Comparison of ENCODE assay signal across 1 cellular context in the genomic region with DNA sequence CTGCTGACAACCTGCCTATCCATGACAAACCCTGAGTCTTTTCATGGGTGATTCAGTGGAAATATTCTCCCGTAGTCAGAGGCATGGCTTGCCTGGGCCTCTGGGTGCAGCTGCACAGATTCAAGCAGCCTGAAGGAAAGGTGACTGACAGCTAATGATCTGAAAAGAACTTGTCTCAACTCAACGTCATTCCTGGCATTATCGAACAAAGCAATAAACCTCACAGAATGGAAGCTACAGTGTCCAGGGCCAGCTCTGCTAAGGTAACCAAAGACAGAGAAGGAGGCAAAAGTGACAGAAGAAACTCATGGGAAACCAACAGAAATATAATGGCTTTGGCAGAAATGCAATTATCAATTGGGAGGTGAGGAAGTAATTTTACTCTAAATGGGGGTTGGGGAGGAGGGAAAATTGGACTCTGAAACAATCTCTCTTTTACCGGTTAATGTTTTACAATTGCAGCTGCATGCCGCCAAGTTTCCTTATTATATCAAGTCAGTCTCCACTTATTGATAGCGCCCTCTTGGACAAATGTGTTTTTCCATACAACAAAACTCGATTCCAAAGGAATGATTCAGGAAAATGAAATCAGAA.
TF ChIP-seq lines count a peak whose summit lies in the region.

No MANE protein-coding gene starts in this region.

TF ChIP-seq in IMR-90, 13 proteins besides CTCF, POLR2A, EP300 and RAD21 (continued from another document):
- TF ChIP-seq, protein P1, sequence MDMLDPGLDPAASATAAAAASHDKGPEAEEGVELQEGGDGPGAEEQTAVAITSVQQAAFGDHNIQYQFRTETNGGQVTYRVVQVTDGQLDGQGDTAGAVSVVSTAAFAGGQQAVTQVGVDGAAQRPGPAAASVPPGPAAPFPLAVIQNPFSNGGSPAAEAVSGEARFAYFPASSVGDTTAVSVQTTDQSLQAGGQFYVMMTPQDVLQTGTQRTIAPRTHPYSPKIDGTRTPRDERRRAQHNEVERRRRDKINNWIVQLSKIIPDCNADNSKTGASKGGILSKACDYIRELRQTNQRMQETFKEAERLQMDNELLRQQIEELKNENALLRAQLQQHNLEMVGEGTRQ (IDR thresholded peaks at IDR 0.05; ENCODE audit: low read depth, low read length): no peak
- TF ChIP-seq CHD1 (IDR thresholded peaks at IDR 0.05; ENCODE audit: low read depth, low read length) (no peak), MXI1 (IDR thresholded peaks at IDR 0.05; ENCODE audit: borderline replicate concordance, low read depth, low read length) (no peak), MAZ (IDR thresholded peaks at IDR 0.05; ENCODE audit: borderline replicate concordance, low read depth, low read length) (no peak)
